ENCODE assay signal across 23 cellular contexts in genomic region chr16:84155226-84155625, GRCh38. TPM values are rescaled to one million over a fixed set of nuclear protein-coding genes. Genes with fewer than 3 reads are reported as not detected.
"Had no signal": no experiment of that assay in that cellular context is flagged by ENCODE, and none has a peak within 500 bp of the region (broad histone marks: within the 10 kb centered on the region; RNA-seq: fewer than 3 reads in every experiment).

No MANE protein-coding gene starts in this region.

- H3K27ac ChIP-seq: KMS-11, SJSA1, SK-N-MC had no signal

- DNase-seq: IMR-90, Kasumi-1, MM.1S, NCI-H1092 treated with DMSO at 0.1 percent for 48 hours, NCI-H1436, NCI-H187, NCI-H2029, NCI-H2081 treated with DMSO at 0.1 percent for 48 hours, NCI-H2171, NCI-H226, NCI-H446, NCI-H510A, NCI-H524 treated with DMSO at 0.1 percent for 48 hours, NCI-H69, NCI-H774, Right ventricle myocardium superior, RPMI8226, SIG-M5 had no signal

- H3K36me3 ChIP-seq: SJSA1 had no signal

- H3K4me3 ChIP-seq: SJSA1, SK-N-MC had no signal

- H3K4me1 ChIP-seq: SJSA1 had no signal

- H3K9me3 ChIP-seq: SJSA1 had no signal

RNA-seq across cellular contexts. Expression of gene DNAAF1, which starts 10.1 kb away (rescaled TPM):
- total RNA-seq: IMR-90, M059J, Right ventricle myocardium superior, SJSA1 had no signal

RNA-seq across cellular contexts. Expression of gene ADAD2, which starts 35.7 kb away (rescaled TPM):
- total RNA-seq: HT-29, IMR-90, M059J, SJSA1 had no signal
- polyA plus RNA-seq: IMR-90 had no signal
